ENCODE assay signal across 9 cellular contexts in the genomic region with DNA sequence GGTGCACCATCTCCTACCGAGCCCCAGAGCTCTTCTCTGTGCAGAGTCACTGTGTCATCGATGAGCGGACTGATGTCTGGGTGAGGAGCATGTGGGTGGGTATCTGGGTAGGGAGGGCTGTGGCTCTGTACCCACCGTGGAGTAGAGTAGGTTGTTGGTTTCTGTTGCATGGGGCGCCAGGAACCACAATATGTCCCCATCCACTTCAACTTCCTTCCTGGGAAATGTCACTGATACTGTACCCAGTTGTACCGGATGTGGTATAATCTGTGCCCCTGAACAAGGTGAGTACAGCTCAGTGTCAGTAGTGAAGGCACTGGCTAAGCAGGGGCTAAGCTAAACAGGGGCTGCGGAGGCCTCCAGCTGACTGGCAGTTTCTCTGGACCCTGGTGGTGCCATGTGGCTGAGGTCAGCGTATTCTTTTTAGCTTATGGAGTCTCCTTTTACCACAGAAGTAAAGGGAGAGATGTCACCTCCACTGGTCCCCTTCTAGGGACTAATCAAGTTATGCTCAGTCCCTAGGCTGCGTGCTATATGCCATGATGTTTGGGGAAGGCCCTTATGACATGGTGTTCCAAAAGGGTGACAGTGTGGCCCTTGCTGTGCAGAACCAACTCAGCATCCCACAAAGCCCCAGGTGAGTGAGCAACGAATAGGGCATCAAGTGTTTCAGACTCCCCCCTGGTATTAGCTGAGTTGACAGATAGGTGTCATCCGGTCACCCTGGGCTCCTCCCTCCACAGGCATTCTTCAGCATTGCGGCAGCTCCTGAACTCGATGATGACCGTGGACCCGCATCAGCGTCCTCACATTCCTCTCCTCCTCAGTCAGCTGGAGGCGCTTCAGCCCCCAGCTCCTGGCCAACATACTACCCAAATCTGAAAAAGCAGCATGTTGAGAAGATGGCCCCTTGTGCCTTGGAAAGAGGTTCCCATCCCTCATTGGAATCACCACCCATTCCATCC. TPM values are rescaled to one million over a fixed set of nuclear protein-coding genes. Genes with fewer than 3 reads are reported as not detected.
DNase-seq lines count a peak whose midpoint lies in the region; ATAC-seq and TF ChIP-seq lines count a peak whose summit lies in the region.
"Had no signal": no experiment of that assay in that cellular context is flagged by ENCODE, and none has a peak within 500 bp of the region (broad histone marks: within the 10 kb centered on the region; RNA-seq: fewer than 3 reads in every experiment).

No MANE protein-coding gene starts in this region.

- intact Hi-C loops in body of pancreas (cut with DNase I), result no loop called here
- intact Hi-C loops in psoas muscle (cut with DNase I), result loop anchor here in 1 of 2 donors (10.0 kb wide), 1 partner anchor 47 kb away; no protein-coding TSS in a partner anchor
- intact Hi-C loops in head of caudate nucleus (cut with DNase I), result no loop called here

- ATAC-seq in body of pancreas, result no peak
- peak in 1 of 4 donors; percentile 16 for ATAC-seq in psoas muscle
- no peak for ATAC-seq in HG03139 (IDR thresholded peaks at IDR 0.05; ENCODE audit: unreplicated experiment)
- no peak for ATAC-seq in GM19023 (IDR thresholded peaks at IDR 0.05; ENCODE audit: unreplicated experiment)

- H3K27me3 ChIP-seq in body of pancreas (no peaks in the 10 kb centered on the region), psoas muscle (ENCODE audit: insufficient read depth in 3 of 3, low read length in 2 of 3) (no peaks in the 10 kb centered on the region)

- H3K9me3 ChIP-seq in body of pancreas (no peaks in the 10 kb centered on the region), psoas muscle (no peaks in the 10 kb centered on the region)

- DNase-seq in CD1c-positive myeloid dendritic cell (ENCODE audit: extremely low spot score) (peak; percentile 66), T-helper 1 cell (peak; percentile 23 to 87 (median 44)), body of pancreas (peak in 1 of 4 donors; percentile 32), psoas muscle (no peak), ACHN (no peak), head of caudate nucleus (no peak)
- DNase-seq: hypothalamus had no signal

- H3K4me1 ChIP-seq in body of pancreas (peaks cover 80% of the 10 kb centered on the region), psoas muscle (peaks cover 59% of the 10 kb centered on the region)

- H3K36me3 ChIP-seq in body of pancreas (replicated peaks in 1 of 2; ENCODE audit: insufficient read depth in 1 of 2, low read depth in 2 of 2) (peaks cover 0 to 2% of the 10 kb centered on the region in 2 donors), psoas muscle (ENCODE audit: insufficient read depth in 1 of 2, low read depth in 1 of 2) (peaks cover 0 to 55% of the 10 kb centered on the region in 2 donors)

- H3K27ac ChIP-seq in body of pancreas (peak overlapping the region; percentile 80 to 96 (median 94)), psoas muscle (peak overlapping the region; percentile 94)

- 85 to 89% methylated on average over 12 to 17 of the region's 17 CpGs for WGBS in body of pancreas, 2 donors
- 73 to 85% (median 75%) methylated on average over 17 of the region's 17 CpGs for WGBS in psoas muscle, 3 donors

- TF ChIP-seq POLR2A in body of pancreas (IDR thresholded peaks at IDR 0.05), result no peak

- H3K4me3 ChIP-seq in body of pancreas (no peak overlapping the region), psoas muscle (peak overlapping the region; percentile 75)

- in situ Hi-C loops in ACHN (cut with HindIII; ENCODE audit: low pct_ligation_motif_present, low pct_unique_long_range_greater_than_20kb, low sequenced_read_pairs), result no loop called here

- no peak for TF ChIP-seq CTCF in body of pancreas (IDR thresholded peaks at IDR 0.05)
- TF ChIP-seq CTCF in psoas muscle (IDR thresholded peaks at IDR 0.05), result no peak

RNA-seq across cellular contexts. Expression of gene STK16, which starts 2.7 kb away (rescaled TPM):
- 10 to 100 TPM in 1 of 2 donors, 1 to 10 TPM in 1; 8.0 to 16.8 TPM for total RNA-seq in body of pancreas
- 10 to 100 TPM; 11.6 to 16.7 (median 14.3) TPM for total RNA-seq in psoas muscle
- 10 to 100 TPM; 15.8 to 38.5 (median 29.7) TPM for polyA plus RNA-seq in psoas muscle

RNA-seq across cellular contexts. Expression of gene GLB1L, which starts 2.7 kb away (rescaled TPM):
- 10 to 100 TPM in 1 of 2 donors, 1 to 10 TPM in 1; 3.1 to 11.2 TPM for total RNA-seq in body of pancreas
- total RNA-seq in psoas muscle, result 1 to 10 TPM in 1 of 4 donors, under 1 TPM in 3; 0.59 to 1.6 (median 0.92) TPM
- 1 to 10 TPM in 1 of 3 donors, under 1 TPM in 2; 0.55 to 3.7 (median 0.82) TPM for polyA plus RNA-seq in psoas muscle

RNA-seq across cellular contexts. Expression of gene TUBA4B, which starts 5.1 kb away (rescaled TPM):
- not detected for total RNA-seq in body of pancreas
- not detected for total RNA-seq in psoas muscle
- under 1 TPM in 1 of 3 donors, not detected in 2; 0.06 TPM for polyA plus RNA-seq in psoas muscle

RNA-seq across cellular contexts. Expression of gene TUBA4A, which starts 5.8 kb away (rescaled TPM):
- 10 to 100 TPM; 17.8 to 20.2 TPM for total RNA-seq in body of pancreas
- 100 to 1,000 TPM; 522 to 707 (median 613) TPM for total RNA-seq in psoas muscle
- 100 to 1,000 TPM; 291 to 618 (median 508) TPM for polyA plus RNA-seq in psoas muscle

RNA-seq across cellular contexts. Expression of gene ANKZF1, which starts 18.4 kb away (rescaled TPM):
- total RNA-seq in body of pancreas (10 to 100 TPM; 67.5 to 95.3 TPM), psoas muscle (10 to 100 TPM in 3 of 4 donors, 1 to 10 TPM in 1; 9.3 to 29.4 (median 15.2) TPM)
- polyA plus RNA-seq in psoas muscle, result 10 to 100 TPM in 2 of 3 donors, 1 to 10 TPM in 1; 8.7 to 27.8 (median 14.9) TPM

Comparison
In these comparisons a context has a peak if more than half of its experiments do, and no peak if none do; other contexts are left out.
1. DNase-seq: peak in CD1c-positive myeloid dendritic cell (single experiment) and T-helper 1 cell (5 of 5); none in psoas muscle (0 of 2), ACHN (single experiment) and head of caudate nucleus (0 of 42).